ENCODE assay signal across 8 cellular contexts in the genomic region with DNA sequence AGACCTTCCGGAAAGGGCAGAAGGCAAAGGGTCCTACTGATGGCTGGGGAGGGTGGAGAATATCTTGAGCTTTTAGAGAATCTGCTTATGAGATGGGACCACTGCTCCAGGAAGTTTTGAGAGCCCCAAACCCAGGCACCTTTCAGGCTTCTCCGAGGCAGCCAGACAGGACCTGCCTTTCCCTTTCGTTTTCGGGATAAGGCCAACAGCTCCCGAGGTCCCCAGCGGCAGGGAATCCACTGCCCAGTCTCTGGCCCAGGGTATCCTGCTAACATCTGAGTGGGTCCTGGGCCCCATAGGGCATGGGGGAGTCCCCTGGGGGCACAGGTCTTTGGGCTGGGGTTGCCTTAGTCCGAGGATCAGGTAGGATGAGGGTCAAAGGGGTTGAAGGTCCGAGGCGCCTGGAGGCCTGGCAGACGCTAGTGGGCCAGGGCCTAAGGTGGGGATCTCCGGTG. TPM values are rescaled to one million over a fixed set of nuclear protein-coding genes. Genes with fewer than 3 reads are reported as not detected.
DNase-seq lines count a peak whose midpoint lies in the region; ATAC-seq and TF ChIP-seq lines count a peak whose summit lies in the region.
"Had no signal": no experiment of that assay in that cellular context is flagged by ENCODE, and none has a peak within 500 bp of the region (broad histone marks: within the 10 kb centered on the region; RNA-seq: fewer than 3 reads in every experiment).

No MANE protein-coding gene starts in this region.

- no peaks in the 10 kb centered on the region for H3K9me3 Mint-ChIP-seq in activated T-cell treated with anti-CD3 and anti-CD28 coated beads, Interleukin-2, amount 50 U/mL, for 72 hours

- ATAC-seq in activated T-cell treated with anti-CD3 and anti-CD28 coated beads, Interleukin-2, amount 50 U/mL, for 72 hours (replicated peaks in 1 of 2) = no peak
- ATAC-seq in GM21390 (IDR thresholded peaks at IDR 0.05; ENCODE audit: unreplicated experiment) = no peak

- peaks cover 4 to 14% of the 10 kb centered on the region in 2 donors for H3K36me3 Mint-ChIP-seq in activated T-cell treated with anti-CD3 and anti-CD28 coated beads, Interleukin-2, amount 50 U/mL, for 72 hours (ENCODE audit: insufficient read depth in 2 of 2)

- H2AFZ ChIP-seq in smooth muscle cell (ENCODE audit: low read depth) = no peak overlapping the region

- H3K4me3 Mint-ChIP-seq in activated T-cell treated with anti-CD3 and anti-CD28 coated beads, Interleukin-2, amount 50 U/mL, for 72 hours = peak overlapping the region; percentile 65 to 76

- H3K4me2 ChIP-seq in smooth muscle cell = peak overlapping the region; percentile 98

- peaks cover 62% of the 10 kb centered on the region for H4K20me1 ChIP-seq in smooth muscle cell (ENCODE audit: low read depth)

- H3K27ac Mint-ChIP-seq in activated T-cell treated with anti-CD3 and anti-CD28 coated beads, Interleukin-2, amount 50 U/mL, for 72 hours = no peak overlapping the region

- WGBS in smooth muscle cell (ENCODE audit: low lambda C conversion rate) = 7% methylated on average over 11 of the region's 11 CpGs

- peak overlapping the region; percentile 86 for H3K9ac ChIP-seq in smooth muscle cell (ENCODE audit: low read depth)

- H3K27me3 ChIP-seq in smooth muscle cell (ENCODE audit: low read depth) = peaks cover 18% of the 10 kb centered on the region

- H3K4me3 ChIP-seq in HFF-Myc (replicated peaks; ENCODE audit: low read depth, low read length) = peak overlapping the region; percentile 95
- H3K4me3 ChIP-seq in iPS-18c (ENCODE audit: insufficient read depth, low read depth, low read length) = peak overlapping the region; percentile 36; the same call in 1 of the 2 replicates
- H3K4me3 ChIP-seq in smooth muscle cell = peak overlapping the region; percentile 88

- H3F3A ChIP-seq in smooth muscle cell (ENCODE audit: low read depth) = peaks cover 13% of the 10 kb centered on the region

- peaks cover 92% of the 10 kb centered on the region for H3K79me2 ChIP-seq in smooth muscle cell (ENCODE audit: low read depth)

- peaks cover 38% of the 10 kb centered on the region for H3K4me1 Mint-ChIP-seq in activated T-cell treated with anti-CD3 and anti-CD28 coated beads, Interleukin-2, amount 50 U/mL, for 72 hours (ENCODE audit: low read depth)

- peaks cover 25% of the 10 kb centered on the region for H3K4me1 ChIP-seq in smooth muscle cell (ENCODE audit: low read depth)

- H3K36me3 ChIP-seq in smooth muscle cell (ENCODE audit: low read depth) = no peaks in the 10 kb centered on the region

- peak overlapping the region; percentile 84 for H3K27ac ChIP-seq in smooth muscle cell (ENCODE audit: low read depth)

- DNase-seq in HFF-Myc (ENCODE audit: extremely low read depth, low read depth) (no peak), smooth muscle cell (lab: John Stamatoyannopoulos, UW; ENCODE audit: unreplicated experiment) (no peak)
- no peak for DNase-seq in activated T-cell treated with anti-CD3 and anti-CD28 coated beads, Interleukin-2, amount 50 U/mL, for 72 hours
- no peak for DNase-seq in effector CD4-positive, alpha-beta T cell
- DNase-seq in activated CD4-positive, CD25-positive, alpha-beta regulatory T cell treated with anti-CD3 and anti-CD28 coated beads, Interleukin-2, amount 50 U/mL, for 72 hours = no peak

- H3K9me3 ChIP-seq in iPS-18c (ENCODE audit: control insufficient read depth, insufficient read depth, low read length) (no peaks in the 10 kb centered on the region), smooth muscle cell (replicated peaks; ENCODE audit: low read depth) (no peaks in the 10 kb centered on the region)

- TF ChIP-seq CTCF in HFF-Myc (IDR thresholded peaks at IDR 0.05; ENCODE audit: low read depth, low read length, missing control alignments) (no peak), smooth muscle cell (IDR thresholded peaks at IDR 0.05; ENCODE audit: borderline replicate concordance, insufficient read depth, poor library complexity, severe bottlenecking) (no peak)

- peaks cover 84% of the 10 kb centered on the region for H3K27me3 Mint-ChIP-seq in activated T-cell treated with anti-CD3 and anti-CD28 coated beads, Interleukin-2, amount 50 U/mL, for 72 hours (ENCODE audit: low read depth)

RNA-seq across cellular contexts. Expression of gene PITX1, which starts 3.3 kb away (rescaled TPM):
- under 1 TPM; 0.50 to 0.76 TPM for total RNA-seq in activated T-cell treated with anti-CD3 and anti-CD28 coated beads, Interleukin-2, amount 50 U/mL, for 72 hours
- 122 and 161 TPM in 2 replicates for total RNA-seq in smooth muscle cell
- 418 and 473 TPM in 2 replicates for polyA plus RNA-seq in smooth muscle cell
- total RNA-seq: glomerular endothelial cell had no signal

Comparison
In these comparisons a context has a peak if more than half of its experiments do, and no peak if none do; other contexts are left out.
1. H3K4me3 ChIP-seq: peak in every context shown above with its lines; median percentile 95 in HFF-Myc; 88 in smooth muscle cell; 36 in iPS-18c.
2. RNA of gene PITX1, which starts 3.3 kb away (total RNA-seq): 122 to 161 TPM in smooth muscle cell; 0.50 to 0.76 TPM in activated T-cell treated with anti-CD3 and anti-CD28 coated beads, Interleukin-2, amount 50 U/mL, for 72 hours; every median in the first group is over 10 times any median in the second.